2 cellular contexts compared by ENCODE assay signal in genomic region chr10:69018613-69019012, GRCh38.
TF ChIP-seq lines count a peak whose summit lies in the region.

No MANE protein-coding gene starts in this region.

TF ChIP-seq in GM23338, 12 proteins besides CTCF, POLR2A, EP300 and RAD21 (continued from another document):
- no peak for TF ChIP-seq CREB1 (CRISPR knock-in tag; IDR thresholded peaks at IDR 0.05; ENCODE audit: low read depth)
- no peak for TF ChIP-seq REST (IDR thresholded peaks at IDR 0.05; ENCODE audit: unreplicated experiment)
- TF ChIP-seq JUNB (IDR thresholded peaks at IDR 0.05; ENCODE audit: unreplicated experiment), result no peak
- TF ChIP-seq ZNF114 (CRISPR knock-in tag; IDR thresholded peaks at IDR 0.05), result no peak
- no peak for TF ChIP-seq ZNF462 (CRISPR knock-in tag; IDR thresholded peaks at IDR 0.05)
- no peak for TF ChIP-seq NANOG (IDR thresholded peaks at IDR 0.05; ENCODE audit: borderline replicate concordance)

TF ChIP-seq in WTC11, 78 proteins besides CTCF, POLR2A, EP300 and RAD21 (continued from another document):
- TF ChIP-seq NFE2L1 (CRISPR knock-in tag; IDR thresholded peaks at IDR 0.05), result no peak
- no peak for TF ChIP-seq JAZF1 (CRISPR knock-in tag; IDR thresholded peaks at IDR 0.05)
- TF ChIP-seq ZMAT4 (CRISPR knock-in tag; IDR thresholded peaks at IDR 0.05), result no peak
- no peak for TF ChIP-seq ATF1 (CRISPR knock-in tag; IDR thresholded peaks at IDR 0.05)
- no peak for TF ChIP-seq USF2 (CRISPR knock-in tag; IDR thresholded peaks at IDR 0.05)
- TF ChIP-seq CDX4 (CRISPR knock-in tag; IDR thresholded peaks at IDR 0.05; ENCODE audit: borderline replicate concordance), result no peak
- no peak for TF ChIP-seq GRHL2 (CRISPR knock-in tag; IDR thresholded peaks at IDR 0.05; ENCODE audit: insufficient replicate concordance, severe bottlenecking)
- no peak for TF ChIP-seq ZNF512 (CRISPR knock-in tag; IDR thresholded peaks at IDR 0.05; ENCODE audit: borderline replicate concordance)
- no peak for TF ChIP-seq KAT7 (CRISPR knock-in tag; IDR thresholded peaks at IDR 0.05; ENCODE audit: borderline replicate concordance)
- no peak for TF ChIP-seq HMGXB4 (CRISPR knock-in tag; IDR thresholded peaks at IDR 0.05)
- no peak for TF ChIP-seq SP1 (CRISPR knock-in tag; conservative IDR thresholded peaks at IDR 0.05)
- TF ChIP-seq E2F1 (CRISPR knock-in tag; IDR thresholded peaks at IDR 0.05), result no peak
- no peak for TF ChIP-seq ZBTB21 (CRISPR knock-in tag; IDR thresholded peaks at IDR 0.05; ENCODE audit: borderline replicate concordance)
- no peak for TF ChIP-seq NR1H2 (CRISPR knock-in tag; IDR thresholded peaks at IDR 0.05)
- TF ChIP-seq E2F5 (CRISPR knock-in tag; IDR thresholded peaks at IDR 0.05), result no peak
- TF ChIP-seq ZNF138 (CRISPR knock-in tag; conservative IDR thresholded peaks at IDR 0.05), result no peak
